Comparison of ENCODE assay signal across 9 cellular contexts in the genomic region with DNA sequence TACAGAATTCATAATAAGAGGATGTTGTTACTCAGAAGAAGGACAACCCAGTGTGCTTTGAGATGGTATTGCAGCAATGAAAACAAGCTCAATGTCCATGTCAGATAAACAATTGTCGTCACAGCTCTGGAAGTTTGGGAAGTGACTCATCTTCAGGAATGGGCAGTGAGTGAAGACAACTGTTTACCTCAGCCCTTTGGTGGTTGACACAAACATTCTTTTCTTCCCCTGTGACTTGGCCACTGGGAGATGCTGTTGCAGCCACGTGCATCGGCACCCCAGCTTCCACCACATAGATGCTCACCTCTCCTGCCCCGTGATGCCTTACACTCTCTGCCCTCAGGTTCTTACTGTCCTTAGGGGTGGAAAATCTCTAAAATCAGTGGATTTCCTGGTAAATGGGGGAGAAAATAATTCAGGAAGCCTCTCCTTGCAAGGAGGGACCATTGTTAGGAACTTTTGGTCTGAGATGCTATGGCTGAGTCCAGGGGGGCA.
A peak's percentile ranks its signal among the peaks of the same experiment; 100 is the strongest.
DNase-seq lines count a peak whose midpoint lies in the region; ATAC-seq and TF ChIP-seq lines count a peak whose summit lies in the region.
"Had no signal": no experiment of that assay in that cellular context is flagged by ENCODE, and none has a peak within 500 bp of the region (broad histone marks: within the 10 kb centered on the region; RNA-seq: fewer than 3 reads in every experiment).

No MANE protein-coding gene starts in this region.

- no peak overlapping the region for H3K14ac ChIP-seq in neuronal stem cell (ENCODE audit: low read length)

- no peak overlapping the region for H3K18ac ChIP-seq in neuronal stem cell (ENCODE audit: low read length)

- H3K9me3 ChIP-seq in SJSA1 (replicated peaks) (no peaks in the 10 kb centered on the region), ovary (no peaks in the 10 kb centered on the region), neuronal stem cell (replicated peaks in 1 of 2; ENCODE audit: control insufficient read depth in 2 of 2, insufficient read depth in 1 of 2, low read depth in 1 of 2, low read length in 2 of 2) (no peaks in the 10 kb centered on the region)

- H3K4me1 ChIP-seq in SJSA1 (replicated peaks) (peaks cover 63% of the 10 kb centered on the region), ovary (ENCODE audit: insufficient read depth) (peaks cover 23% of the 10 kb centered on the region), neuronal stem cell (ENCODE audit: control insufficient read depth in 2 of 2, insufficient read depth in 1 of 2, low read depth in 1 of 2, low read length in 2 of 2) (peaks cover 0 to 6% of the 10 kb centered on the region in 2 donors)

- no peak overlapping the region for H2AK5ac ChIP-seq in neuronal stem cell (ENCODE audit: low read depth, low read length)

- no peak for TF ChIP-seq POLR2A in ovary (IDR thresholded peaks at IDR 0.05)

- H3K79me1 ChIP-seq in neuronal stem cell (ENCODE audit: low read depth, low read length) = no peaks in the 10 kb centered on the region

- H3K27ac ChIP-seq in SJSA1 (peak overlapping the region; percentile 89), ovary (peak overlapping the region; percentile 60 to 85), neuronal stem cell (replicated peaks; ENCODE audit: low read length) (no peak overlapping the region)

- H2BK5ac ChIP-seq in neuronal stem cell (ENCODE audit: low read length) = no peak overlapping the region

- H3K36me3 ChIP-seq in BJ (ENCODE audit: control insufficient read depth, insufficient read depth, low read length) (no peaks in the 10 kb centered on the region), SJSA1 (no peaks in the 10 kb centered on the region), ovary (no peaks in the 10 kb centered on the region), neuronal stem cell (replicated peaks in 1 of 2; ENCODE audit: control insufficient read depth in 2 of 2, insufficient read depth in 2 of 2, low read length in 2 of 2) (no peaks in the 10 kb centered on the region)

- 4 to 9% (median 8%) methylated on average over 4 of the region's 4 CpGs for WGBS in ovary, 3 donors
- no CpG with 5 or more reads among the region's 4 CpGs for WGBS in neuronal stem cell (ENCODE audit: extremely low coverage in 2 of 2, insufficient read length in 2 of 2, insufficient replicate concordance in 1 of 2), 2 donors

- peak; percentile 93 for TF ChIP-seq EP300 in ovary (IDR thresholded peaks at IDR 0.05)

- no peak overlapping the region for H3K23ac ChIP-seq in neuronal stem cell (ENCODE audit: low read depth, low read length, poor library complexity)

- H3K27me3 ChIP-seq in BJ (ENCODE audit: control insufficient read depth, insufficient read depth, low read length) (no peaks in the 10 kb centered on the region), SJSA1 (replicated peaks) (no peaks in the 10 kb centered on the region), ovary (no peaks in the 10 kb centered on the region), neuronal stem cell (ENCODE audit: control insufficient read depth in 3 of 3, insufficient read depth in 3 of 3, low read depth in 1 of 3, low read length in 3 of 3) (no peaks in the 10 kb centered on the region)

- CTCF ChIA-PET in BJ (lab: Yijun Ruan, JAX) = interaction anchor here (0.6 to 8.5 kb wide), 15 partner anchors 9 to 183 kb away, joined by 3 to 83 read pairs (median 4); a partner anchor contains a TSS

- H4K8ac ChIP-seq in neuronal stem cell (ENCODE audit: low read depth, low read length) = no peak overlapping the region

- no peak overlapping the region for H4K91ac ChIP-seq in neuronal stem cell (ENCODE audit: low read depth, low read length, poor library complexity)

- no peak overlapping the region for H3K4me2 ChIP-seq in neuronal stem cell (ENCODE audit: insufficient read depth, low read length, poor library complexity, severe bottlenecking)

- H2BK12ac ChIP-seq in neuronal stem cell (ENCODE audit: low read length) = no peak overlapping the region

- no peak overlapping the region for H3K9ac ChIP-seq in neuronal stem cell (ENCODE audit: low read depth, low read length, poor library complexity)

- POLR2A ChIA-PET in BJ (lab: Charles Lee) = interaction anchor here (0.6 to 1.6 kb wide), 8 partner anchors 8 to 459 kb away, joined by 3 to 9 read pairs (median 4); a partner anchor contains a TSS

- TF ChIP-seq CTCF in BJ (IDR thresholded peaks at IDR 0.05; ENCODE audit: insufficient read depth, low read depth, low read length) (peak; percentile 34), fibroblast of villous mesenchyme (IDR thresholded peaks at IDR 0.05; ENCODE audit: insufficient read depth, low read depth, low read length) (peak; percentile 34), ovary (IDR thresholded peaks at IDR 0.05) (peak in 1 of 3 donors; percentile 8)

- peak; percentile 99 for DNase-seq in BJ (ENCODE audit: low read depth)
- DNase-seq in SJSA1 (ENCODE audit: low read depth in 1 of 2, low spot score in 2 of 2) = peak; percentile 93 to 96
- peak; percentile 100 for DNase-seq in fibroblast of villous mesenchyme (ENCODE audit: low read depth)
- DNase-seq in ovary = peak; percentile 53 to 74 (median 72)
- DNase-seq in germinal center (ENCODE audit: low spot score) = no peak
- DNase-seq in neuronal stem cell (ENCODE audit: low spot score) = no peak
- no peak for DNase-seq in NCI-H82 (lab: John Stamatoyannopoulos, UW)
- DNase-seq: NCI-H2171 had no signal

- H3K4me3 ChIP-seq in BJ (ENCODE audit: low read depth, low read length) = no peak overlapping the region
- no peak overlapping the region for H3K4me3 ChIP-seq in SJSA1
- H3K4me3 ChIP-seq in fibroblast of villous mesenchyme (ENCODE audit: low read depth, low read length) = no peak overlapping the region
- H3K4me3 ChIP-seq in ovary = no peak overlapping the region
- H3K4me3 ChIP-seq in neuronal stem cell (ENCODE audit: low read length in 2 of 2) = no peak overlapping the region

- no peak overlapping the region for H3K4ac ChIP-seq in neuronal stem cell (ENCODE audit: low read length)

- no peak overlapping the region for H2BK15ac ChIP-seq in neuronal stem cell (ENCODE audit: low read length)

- H2AFZ ChIP-seq in neuronal stem cell (ENCODE audit: low read length) = no peak overlapping the region

- no peak for ATAC-seq in HG03571 (IDR thresholded peaks at IDR 0.05; ENCODE audit: unreplicated experiment)

- H2BK120ac ChIP-seq in neuronal stem cell (ENCODE audit: low read depth, low read length) = no peak overlapping the region

- intact Hi-C loops in ovary (cut with DNase I) = no loop called here

Comparison
In these comparisons a context has a peak if more than half of its experiments do, and no peak if none do; other contexts are left out.
1. DNase-seq: peak in BJ (single experiment), SJSA1 (2 of 2), fibroblast of villous mesenchyme (single experiment) and ovary (5 of 5); none in germinal center (single experiment), neuronal stem cell (single experiment) and NCI-H82 (single experiment).